Comparison of ENCODE assay signal across 17 cellular contexts in genomic region chr11:74777038-74777437, GRCh38. TPM values are rescaled to one million over a fixed set of nuclear protein-coding genes. Genes with fewer than 3 reads are reported as not detected.
A peak's percentile ranks its signal among the peaks of the same experiment; 100 is the strongest.
DNase-seq lines count a peak whose midpoint lies in the region; ATAC-seq and TF ChIP-seq lines count a peak whose summit lies in the region.
"Had no signal": no experiment of that assay in that cellular context is flagged by ENCODE, and none has a peak within 500 bp of the region (broad histone marks: within the 10 kb centered on the region; RNA-seq: fewer than 3 reads in every experiment).

No MANE protein-coding gene starts in this region.

- H2BK120ac ChIP-seq in trophoblast cell (ENCODE audit: insufficient read depth, low read length, poor library complexity) = no peak overlapping the region

- H4K8ac ChIP-seq in trophoblast cell (ENCODE audit: low read depth, low read length) = no peak overlapping the region

- no peaks in the 10 kb centered on the region for H3K27me3 ChIP-seq in CD8-positive, alpha-beta T cell (ENCODE audit: insufficient read depth, low read length)
- H3K27me3 ChIP-seq in trophoblast cell (ENCODE audit: insufficient read depth, low read length) = no peaks in the 10 kb centered on the region
- H3K27me3 ChIP-seq in tibial artery = no peaks in the 10 kb centered on the region
- H3K27me3 ChIP-seq: BLaER1 treated with 17β-estradiol and CSF1 and Interleukin-3, amounts not matched to agents 10 nM and 100 nM had no signal

- H4K12ac ChIP-seq in trophoblast cell (ENCODE audit: low read depth, low read length) = no peak overlapping the region

- no peak overlapping the region for H3K4me2 ChIP-seq in trophoblast cell (ENCODE audit: low read length)
- H3K4me2 ChIP-seq: GM23338 had no signal

- no peak overlapping the region for H2AFZ ChIP-seq in trophoblast cell (ENCODE audit: insufficient read depth, low read length, poor library complexity)
- H2AFZ ChIP-seq: GM23338 had no signal

- H3K79me1 ChIP-seq in trophoblast cell (ENCODE audit: low read length) = no peaks in the 10 kb centered on the region

- H3K79me2 ChIP-seq in trophoblast cell (ENCODE audit: control insufficient read depth, insufficient read depth, low read length, poor library complexity) = no peaks in the 10 kb centered on the region

- H3K18ac ChIP-seq in trophoblast cell (ENCODE audit: low read length) = no peak overlapping the region

- H4K91ac ChIP-seq in trophoblast cell (ENCODE audit: low read depth, low read length) = no peak overlapping the region

- no peaks in the 10 kb centered on the region for H3K9me3 Mint-ChIP-seq in activated CD8-positive, alpha-beta T cell treated with anti-CD3 and anti-CD28 coated beads, Interleukin-2, amount 10 ng/mL, durations not matched to agents 7 days and 5 days (ENCODE audit: insufficient read depth)
- no peaks in the 10 kb centered on the region for H3K9me3 Mint-ChIP-seq in activated CD8-positive, alpha-beta T cell treated with anti-CD3 and anti-CD28 coated beads for 36 hours
- H3K9me3 Mint-ChIP-seq in CD8-positive, alpha-beta T cell = no peaks in the 10 kb centered on the region
- H3K9me3 Mint-ChIP-seq: GM23338 had no signal

- H2BK5ac ChIP-seq in trophoblast cell (ENCODE audit: low read depth, low read length, poor library complexity) = no peak overlapping the region

- POLR2A ChIA-PET in activated CD8-positive, alpha-beta T cell treated with anti-CD3 and anti-CD28 coated beads, Interleukin-2, amount 10 ng/mL, durations not matched to agents 7 days and 5 days (lab: Charles Lee) = no interaction called here
- POLR2A ChIA-PET in activated CD8-positive, alpha-beta T cell treated with anti-CD3 and anti-CD28 coated beads for 36 hours (lab: Charles Lee) = no interaction called here
- POLR2A ChIA-PET in CD8-positive, alpha-beta T cell (lab: Charles Lee) = no interaction called here

- CTCF ChIA-PET in activated CD8-positive, alpha-beta T cell treated with anti-CD3 and anti-CD28 coated beads, Interleukin-2, amount 10 ng/mL, durations not matched to agents 7 days and 5 days (lab: Charles Lee) = no interaction called here
- CTCF ChIA-PET in activated CD8-positive, alpha-beta T cell treated with anti-CD3 and anti-CD28 coated beads for 36 hours (lab: Charles Lee) = no interaction called here
- CTCF ChIA-PET in CD8-positive, alpha-beta T cell (lab: Charles Lee) = no interaction called here

- no peaks in the 10 kb centered on the region for H3K9me3 ChIP-seq in CD8-positive, alpha-beta T cell (ENCODE audit: low read length)
- H3K9me3 ChIP-seq in T-helper 17 cell (ENCODE audit: control insufficient read depth, low read length, poor library complexity, severe bottlenecking) (no peaks in the 10 kb centered on the region), trophoblast cell (ENCODE audit: insufficient read depth, low read depth, low read length) (no peaks in the 10 kb centered on the region), tibial artery (no peaks in the 10 kb centered on the region)
- H3K9me3 ChIP-seq: BLaER1 treated with 17β-estradiol and CSF1 and Interleukin-3, amounts not matched to agents 10 nM and 100 nM; Caco-2 had no signal

- H3K4me1 Mint-ChIP-seq in activated CD8-positive, alpha-beta T cell treated with anti-CD3 and anti-CD28 coated beads, Interleukin-2, amount 10 ng/mL, durations not matched to agents 7 days and 5 days (ENCODE audit: low read depth) = peaks cover 3% of the 10 kb centered on the region
- H3K4me1 Mint-ChIP-seq in activated CD8-positive, alpha-beta T cell treated with anti-CD3 and anti-CD28 coated beads for 36 hours (ENCODE audit: low read depth) = peaks cover 17% of the 10 kb centered on the region
- peaks cover 36% of the 10 kb centered on the region for H3K4me1 Mint-ChIP-seq in CD8-positive, alpha-beta T cell (ENCODE audit: low read depth)
- peaks cover 31% of the 10 kb centered on the region for H3K4me1 Mint-ChIP-seq in T-helper 17 cell
- H3K4me1 Mint-ChIP-seq: GM23338 had no signal

- ATAC-seq in activated CD8-positive, alpha-beta T cell treated with anti-CD3 and anti-CD28 coated beads, Interleukin-2, amount 10 ng/mL, durations not matched to agents 7 days and 5 days = no peak
- ATAC-seq in activated CD8-positive, alpha-beta T cell treated with anti-CD3 and anti-CD28 coated beads for 36 hours = no peak
- no peak for ATAC-seq in CD8-positive, alpha-beta T cell
- no peak for ATAC-seq in T-helper 17 cell
- ATAC-seq: GM23338, HepG2 had no signal

- H3K9ac ChIP-seq in trophoblast cell (ENCODE audit: low read length) = no peak overlapping the region
- H3K9ac ChIP-seq: BLaER1 treated with 17β-estradiol and CSF1 and Interleukin-3, amounts not matched to agents 10 nM and 100 nM had no signal

- H3K4ac ChIP-seq in trophoblast cell (ENCODE audit: low read depth, low read length) = no peak overlapping the region

- no peak overlapping the region for H2BK12ac ChIP-seq in trophoblast cell (ENCODE audit: low read length)

- H3K23ac ChIP-seq in trophoblast cell (ENCODE audit: low read length) = no peak overlapping the region

- H3K4me3 Mint-ChIP-seq in activated CD8-positive, alpha-beta T cell treated with anti-CD3 and anti-CD28 coated beads, Interleukin-2, amount 10 ng/mL, durations not matched to agents 7 days and 5 days = no peak overlapping the region
- H3K4me3 Mint-ChIP-seq in activated CD8-positive, alpha-beta T cell treated with anti-CD3 and anti-CD28 coated beads for 36 hours = no peak overlapping the region
- no peak overlapping the region for H3K4me3 Mint-ChIP-seq in CD8-positive, alpha-beta T cell
- no peak overlapping the region for H3K4me3 Mint-ChIP-seq in T-helper 17 cell
- H3K4me3 Mint-ChIP-seq: B cell, GM23338 had no signal

- intact Hi-C loops in activated CD8-positive, alpha-beta T cell treated with anti-CD3 and anti-CD28 coated beads for 36 hours (cut with micrococcal nuclease) = no loop called here
- intact Hi-C loops in CD8-positive, alpha-beta T cell (cut with DNase I, micrococcal nuclease) = no loop called here
- intact Hi-C loops in tibial artery (cut with DNase I; ENCODE audit: low total_unique reads) = no loop called here

- H3K27ac Mint-ChIP-seq in activated CD8-positive, alpha-beta T cell treated with anti-CD3 and anti-CD28 coated beads, Interleukin-2, amount 10 ng/mL, durations not matched to agents 7 days and 5 days = peak overlapping the region; percentile 3
- H3K27ac Mint-ChIP-seq in activated CD8-positive, alpha-beta T cell treated with anti-CD3 and anti-CD28 coated beads for 36 hours = no peak overlapping the region
- H3K27ac Mint-ChIP-seq in CD8-positive, alpha-beta T cell = peak overlapping the region; percentile 23
- peak overlapping the region; percentile 0 for H3K27ac Mint-ChIP-seq in T-helper 17 cell
- H3K27ac Mint-ChIP-seq: B cell, GM23338 had no signal

- no peak for TF ChIP-seq CTCF in activated CD8-positive, alpha-beta T cell treated with anti-CD3 and anti-CD28 coated beads for 36 hours (IDR thresholded peaks at IDR 0.05)
- TF ChIP-seq CTCF in CD8-positive, alpha-beta T cell (IDR thresholded peaks at IDR 0.05) = no peak
- no peak for TF ChIP-seq CTCF in tibial artery (IDR thresholded peaks at IDR 0.05)

- peaks cover 6% of the 10 kb centered on the region for H3K4me1 ChIP-seq in CD8-positive, alpha-beta T cell (ENCODE audit: insufficient read depth, low read length)
- H3K4me1 ChIP-seq in trophoblast cell (ENCODE audit: control insufficient read depth in 1 of 2, insufficient read depth in 2 of 2, low read length in 2 of 2) = no peaks in the 10 kb centered on the region
- peaks cover 0 to 66% (median 20%) of the 10 kb centered on the region in 4 donors for H3K4me1 ChIP-seq in tibial artery
- H3K4me1 ChIP-seq: Caco-2 had no signal

- no peak overlapping the region for H3K4me3 ChIP-seq in CD8-positive, alpha-beta T cell (ENCODE audit: low read depth, low read length)
- H3K4me3 ChIP-seq in trophoblast cell (ENCODE audit: low read depth, low read length) = no peak overlapping the region
- H3K4me3 ChIP-seq in tibial artery = no peak overlapping the region
- H3K4me3 ChIP-seq: BLaER1 treated with 17β-estradiol and CSF1 and Interleukin-3, amounts not matched to agents 10 nM and 100 nM; GM23338 had no signal

- no peaks in the 10 kb centered on the region for H3K27me3 Mint-ChIP-seq in activated CD8-positive, alpha-beta T cell treated with anti-CD3 and anti-CD28 coated beads, Interleukin-2, amount 10 ng/mL, durations not matched to agents 7 days and 5 days (ENCODE audit: low read depth)
- H3K27me3 Mint-ChIP-seq in activated CD8-positive, alpha-beta T cell treated with anti-CD3 and anti-CD28 coated beads for 36 hours = no peaks in the 10 kb centered on the region
- H3K27me3 Mint-ChIP-seq in CD8-positive, alpha-beta T cell (ENCODE audit: low read depth) = no peaks in the 10 kb centered on the region
- no peaks in the 10 kb centered on the region for H3K27me3 Mint-ChIP-seq in T-helper 17 cell
- H3K27me3 Mint-ChIP-seq: B cell had no signal

- no peak overlapping the region for H3K14ac ChIP-seq in trophoblast cell (ENCODE audit: low read length)

- no peak overlapping the region for H3K27ac ChIP-seq in CD8-positive, alpha-beta T cell (ENCODE audit: low read depth, low read length)
- H3K27ac ChIP-seq in trophoblast cell (ENCODE audit: low read depth, low read length) = no peak overlapping the region
- H3K27ac ChIP-seq in tibial artery = no peak overlapping the region
- H3K27ac ChIP-seq: BLaER1 treated with 17β-estradiol and CSF1 and Interleukin-3, amounts not matched to agents 10 nM and 100 nM had no signal

- no peak overlapping the region for H2AK5ac ChIP-seq in trophoblast cell (ENCODE audit: low read length)

- peaks cover 9% of the 10 kb centered on the region for H3K36me3 Mint-ChIP-seq in activated CD8-positive, alpha-beta T cell treated with anti-CD3 and anti-CD28 coated beads, Interleukin-2, amount 10 ng/mL, durations not matched to agents 7 days and 5 days (ENCODE audit: low read depth)
- peaks cover 15% of the 10 kb centered on the region for H3K36me3 Mint-ChIP-seq in activated CD8-positive, alpha-beta T cell treated with anti-CD3 and anti-CD28 coated beads for 36 hours (ENCODE audit: low read depth)
- H3K36me3 Mint-ChIP-seq in CD8-positive, alpha-beta T cell = peaks cover 11% of the 10 kb centered on the region
- peaks cover 2% of the 10 kb centered on the region for H3K36me3 Mint-ChIP-seq in T-helper 17 cell (ENCODE audit: low read depth)

- no peak for DNase-seq in activated CD8-positive, alpha-beta T cell treated with anti-CD3 and anti-CD28 coated beads, Interleukin-2, amount 10 ng/mL, durations not matched to agents 7 days and 5 days
- no peak for DNase-seq in activated CD8-positive, alpha-beta T cell treated with anti-CD3 and anti-CD28 coated beads for 36 hours
- DNase-seq in CD8-positive, alpha-beta T cell = no peak
- no peak for DNase-seq in T-helper 17 cell
- DNase-seq in trophoblast cell = peak; percentile 47 to 87
- no peak for DNase-seq in stimulated activated CD4-positive, alpha-beta T cell treated with anti-CD3 and anti-CD28 coated beads, Interleukin-4, amount 100 ng/mL, for 24 hours
- no peak for DNase-seq in tibial artery
- DNase-seq: Caco-2, DMS153, DMS79 treated with DMSO at 0.1 percent for 48 hours, GF-D8, HCEC 1CT had no signal

- H3K36me3 ChIP-seq in CD8-positive, alpha-beta T cell (ENCODE audit: insufficient read depth, low read length) = no peaks in the 10 kb centered on the region
- H3K36me3 ChIP-seq in trophoblast cell (ENCODE audit: control insufficient read depth in 1 of 2, insufficient read depth in 2 of 2, low read length in 2 of 2) = no peaks in the 10 kb centered on the region
- no peaks in the 10 kb centered on the region for H3K36me3 ChIP-seq in tibial artery

RNA-seq across cellular contexts. Expression of gene RNF169, which starts 28.4 kb away (rescaled TPM):
- total RNA-seq in activated CD8-positive, alpha-beta T cell treated with anti-CD3 and anti-CD28 coated beads, Interleukin-2, amount 10 ng/mL, durations not matched to agents 7 days and 5 days = 10 to 100 TPM; 15.2 to 16.6 TPM
- 10 to 100 TPM; 13.9 to 14.2 TPM for total RNA-seq in activated CD8-positive, alpha-beta T cell treated with anti-CD3 and anti-CD28 coated beads for 36 hours
- 10 to 100 TPM; 14.1 to 14.8 TPM for total RNA-seq in CD8-positive, alpha-beta T cell
- 10 to 100 TPM; 18.1 to 19.4 TPM for total RNA-seq in T-helper 17 cell
- 4.2 and 4.6 TPM in 2 replicates for polyA plus RNA-seq in trophoblast cell (2013)

RNA-seq across cellular contexts. Expression of gene CHRDL2, which starts 45.8 kb away (rescaled TPM):
- total RNA-seq in activated CD8-positive, alpha-beta T cell treated with anti-CD3 and anti-CD28 coated beads, Interleukin-2, amount 10 ng/mL, durations not matched to agents 7 days and 5 days = not detected
- not detected for total RNA-seq in activated CD8-positive, alpha-beta T cell treated with anti-CD3 and anti-CD28 coated beads for 36 hours
- not detected for total RNA-seq in CD8-positive, alpha-beta T cell
- not detected for total RNA-seq in T-helper 17 cell
- not detected in 2 replicates for polyA plus RNA-seq in trophoblast cell (2013)
- total RNA-seq: A172, B cell, HepG2 had no signal
- polyA plus RNA-seq: GM23338 had no signal

Comparison
In these comparisons a context has a peak if more than half of its experiments do, and no peak if none do; other contexts are left out.
1. DNase-seq: peak in trophoblast cell (2 of 2); none in activated CD8-positive, alpha-beta T cell treated with anti-CD3 and anti-CD28 coated beads, Interleukin-2, amount 10 ng/mL, durations not matched to agents 7 days and 5 days (single experiment), activated CD8-positive, alpha-beta T cell treated with anti-CD3 and anti-CD28 coated beads for 36 hours (single experiment), CD8-positive, alpha-beta T cell (0 of 7), T-helper 17 cell (0 of 3), stimulated activated CD4-positive, alpha-beta T cell treated with anti-CD3 and anti-CD28 coated beads, Interleukin-4, amount 100 ng/mL, for 24 hours (single experiment) and tibial artery (0 of 2).